ENCODE assay signal across 21 cellular contexts in genomic region chr4:146435962-146436361, GRCh38.
"Had no signal": no experiment of that assay in that cellular context is flagged by ENCODE, and none has a peak within 500 bp of the region (broad histone marks: within the 10 kb centered on the region; RNA-seq: fewer than 3 reads in every experiment).

No MANE protein-coding gene starts in this region.

- H3K9me3 ChIP-seq: gastrocnemius medialis, heart right ventricle, mucosa of descending colon, ovary, spleen, testis, tibial nerve, upper lobe of right lung, vagina had no signal

- H3K4me3 ChIP-seq: gastrocnemius medialis, heart right ventricle, mucosa of descending colon, neural progenitor cell, ovary, spleen, testis, tibial nerve, upper lobe of right lung, vagina had no signal

- H3K27me3 Mint-ChIP-seq: effector memory CD8-positive, alpha-beta T cell; natural killer cell treated with Interleukin-12 subunit alpha and Interleukin-12 subunit beta and Interleukin-15 and Interleukin-18, amount 100 ng/mL, for 72 hours; stimulated activated naive B cell treated with anti-CD40 and anti-IgM and Interleukin-4, amounts not matched to agents 10 μg/mL and 1 μg/mL and 100 μg/mL, for 72 hours; stimulated activated naive CD8-positive, alpha-beta T cell treated with anti-CD3 and anti-CD28 coated beads, Interleukin-15, amount 100 ng/mL, for 72 hours had no signal

- ATAC-seq: effector memory CD8-positive, alpha-beta T cell; gastrocnemius medialis; heart right ventricle; mucosa of descending colon; natural killer cell treated with Interleukin-12 subunit alpha and Interleukin-12 subunit beta and Interleukin-15 and Interleukin-18, amount 100 ng/mL, for 72 hours; right cardiac atrium; stimulated activated naive B cell treated with anti-CD40 and anti-IgM and Interleukin-4, amounts not matched to agents 10 μg/mL and 1 μg/mL and 100 μg/mL, for 72 hours; stimulated activated naive CD8-positive, alpha-beta T cell treated with anti-CD3 and anti-CD28 coated beads, Interleukin-15, amount 100 ng/mL, for 72 hours; upper lobe of right lung had no signal

- H3K4me1 ChIP-seq: spleen, testis, upper lobe of right lung, vagina had no signal

- H3K27me3 ChIP-seq: gastrocnemius medialis, heart right ventricle, neural progenitor cell, ovary, spleen, testis, tibial nerve, upper lobe of right lung, vagina had no signal

- DNase-seq: effector memory CD8-positive, alpha-beta T cell; erythroblast; gastrocnemius medialis; heart right ventricle; hypothalamus; kidney glomerular epithelial cell; mucosa of descending colon; nucleus accumbens; ovary; right cardiac atrium; spleen; stimulated activated CD4-positive, alpha-beta T cell treated with anti-CD3 and anti-CD28 coated beads, Interleukin-2, amount 100 ng/mL, for 24 hours; stimulated activated CD4-positive, alpha-beta T cell treated with anti-CD3 and anti-CD28 coated beads, Interleukin-4, amount 100 ng/mL, for 4 hours; stimulated activated naive B cell treated with anti-CD40 and anti-IgM and Interleukin-4, amounts not matched to agents 10 μg/mL and 1 μg/mL and 100 μg/mL, for 72 hours; stimulated activated naive CD8-positive, alpha-beta T cell treated with anti-CD3 and anti-CD28 coated beads, Interleukin-15, amount 100 ng/mL, for 72 hours; testis; upper lobe of right lung had no signal

- H3K27ac ChIP-seq: gastrocnemius medialis, heart right ventricle, neural progenitor cell, ovary, spleen, testis, tibial nerve, upper lobe of right lung, vagina had no signal

- H3K9me3 Mint-ChIP-seq: effector memory CD8-positive, alpha-beta T cell; natural killer cell treated with Interleukin-12 subunit alpha and Interleukin-12 subunit beta and Interleukin-15 and Interleukin-18, amount 100 ng/mL, for 72 hours; neural progenitor cell; stimulated activated naive B cell treated with anti-CD40 and anti-IgM and Interleukin-4, amounts not matched to agents 10 μg/mL and 1 μg/mL and 100 μg/mL, for 72 hours; stimulated activated naive CD8-positive, alpha-beta T cell treated with anti-CD3 and anti-CD28 coated beads, Interleukin-15, amount 100 ng/mL, for 72 hours had no signal

- H3K36me3 ChIP-seq: gastrocnemius medialis, heart right ventricle, neural progenitor cell, ovary, spleen, tibial nerve, upper lobe of right lung, vagina had no signal

- H3K27ac Mint-ChIP-seq: effector memory CD8-positive, alpha-beta T cell; natural killer cell treated with Interleukin-12 subunit alpha and Interleukin-12 subunit beta and Interleukin-15 and Interleukin-18, amount 100 ng/mL, for 72 hours; neural progenitor cell; stimulated activated naive B cell treated with anti-CD40 and anti-IgM and Interleukin-4, amounts not matched to agents 10 μg/mL and 1 μg/mL and 100 μg/mL, for 72 hours; stimulated activated naive CD8-positive, alpha-beta T cell treated with anti-CD3 and anti-CD28 coated beads, Interleukin-15, amount 100 ng/mL, for 72 hours had no signal

- H3K4me3 Mint-ChIP-seq: effector memory CD8-positive, alpha-beta T cell; natural killer cell treated with Interleukin-12 subunit alpha and Interleukin-12 subunit beta and Interleukin-15 and Interleukin-18, amount 100 ng/mL, for 72 hours; neural progenitor cell; stimulated activated naive B cell treated with anti-CD40 and anti-IgM and Interleukin-4, amounts not matched to agents 10 μg/mL and 1 μg/mL and 100 μg/mL, for 72 hours; stimulated activated naive CD8-positive, alpha-beta T cell treated with anti-CD3 and anti-CD28 coated beads, Interleukin-15, amount 100 ng/mL, for 72 hours had no signal

- H3K4me1 Mint-ChIP-seq: stimulated activated naive B cell treated with anti-CD40 and anti-IgM and Interleukin-4, amounts not matched to agents 10 μg/mL and 1 μg/mL and 100 μg/mL, for 72 hours; stimulated activated naive CD8-positive, alpha-beta T cell treated with anti-CD3 and anti-CD28 coated beads, Interleukin-15, amount 100 ng/mL, for 72 hours had no signal

- H3K36me3 Mint-ChIP-seq: natural killer cell treated with Interleukin-12 subunit alpha and Interleukin-12 subunit beta and Interleukin-15 and Interleukin-18, amount 100 ng/mL, for 72 hours; neural progenitor cell had no signal
